ENCODE assay signal across 16 cellular contexts in the genomic region with DNA sequence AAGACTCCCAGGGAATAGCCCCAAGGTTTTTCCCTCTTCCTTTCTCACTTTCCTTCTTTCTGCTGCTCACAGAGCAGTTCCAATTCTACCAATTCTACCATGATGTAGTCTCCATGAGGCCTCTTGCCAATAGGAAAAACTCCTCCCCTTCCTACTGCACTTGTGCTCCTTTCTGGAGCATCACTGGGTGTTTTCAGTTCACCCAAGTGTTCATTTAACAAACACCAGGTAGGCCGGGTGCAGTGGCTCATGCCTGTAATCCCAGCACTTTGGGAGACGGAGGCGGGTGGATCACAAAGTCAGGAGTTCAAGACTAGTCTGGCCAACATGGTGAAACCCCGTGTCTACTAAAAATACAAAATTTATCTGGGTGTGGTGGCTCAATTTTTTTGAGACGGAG. TPM values are rescaled to one million over a fixed set of nuclear protein-coding genes. Genes with fewer than 3 reads are reported as not detected.
DNase-seq lines count a peak whose midpoint lies in the region; ATAC-seq and TF ChIP-seq lines count a peak whose summit lies in the region.
"Had no signal": no experiment of that assay in that cellular context is flagged by ENCODE, and none has a peak within 500 bp of the region (broad histone marks: within the 10 kb centered on the region; RNA-seq: fewer than 3 reads in every experiment).

No MANE protein-coding gene starts in this region.

- TF ChIP-seq CTCF in mammary epithelial cell (conservative IDR thresholded peaks at IDR 0.05 in 1 of 2, IDR thresholded peaks at IDR 0.05 in 1 of 2; ENCODE audit: extremely low read depth in 1 of 2, insufficient read depth in 1 of 2, low read depth in 1 of 2, low read length in 2 of 2) (no peak), breast epithelium (IDR thresholded peaks at IDR 0.05) (no peak), neutrophil (IDR thresholded peaks at IDR 0.05) (no peak), vagina (IDR thresholded peaks at IDR 0.05) (no peak)

- no peak overlapping the region for H3K9ac ChIP-seq in mammary epithelial cell (ENCODE audit: insufficient read depth, low read length)
- H3K9ac ChIP-seq: BLaER1 had no signal

- H3K9me3 ChIP-seq in mammary epithelial cell (replicated peaks; ENCODE audit: insufficient read depth, low read length) (no peaks in the 10 kb centered on the region), breast epithelium (no peaks in the 10 kb centered on the region), neutrophil (no peaks in the 10 kb centered on the region), vagina (no peaks in the 10 kb centered on the region)
- H3K9me3 ChIP-seq: BLaER1, HAP-1 had no signal

- CTCF ChIA-PET in mammary epithelial cell (lab: Charles Lee; ENCODE audit: low non-redundant PET): no interaction called here
- CTCF ChIA-PET in activated CD4-positive, alpha-beta T cell treated with anti-CD3 and anti-CD28 coated beads for 36 hours (lab: Charles Lee): no interaction called here

- H3K4me3 ChIP-seq in mammary epithelial cell (replicated peaks in 1 of 3; ENCODE audit: insufficient read depth in 1 of 3, low read depth in 2 of 3, low read length in 3 of 3) (no peak overlapping the region), breast epithelium (no peak overlapping the region), neutrophil (ENCODE audit: low read depth in 1 of 2, low read length in 1 of 2) (peak overlapping the region; percentile 60 to 64), vagina (no peak overlapping the region)
- H3K4me3 ChIP-seq: BLaER1, HAP-1 had no signal

- TF ChIP-seq POLR2A in breast epithelium (IDR thresholded peaks at IDR 0.05): no peak
- TF ChIP-seq POLR2A in vagina (IDR thresholded peaks at IDR 0.05): no peak

- POLR2A ChIA-PET in activated CD4-positive, alpha-beta T cell treated with anti-CD3 and anti-CD28 coated beads for 36 hours (lab: Charles Lee): interaction anchor here (0.6 kb wide), 1 partner anchor 395 kb away, joined by 3 read pairs; no protein-coding TSS in a partner anchor

- H3K36me3 Mint-ChIP-seq in activated CD4-positive, alpha-beta T cell treated with anti-CD3 and anti-CD28 coated beads for 36 hours (ENCODE audit: low read depth): no peaks in the 10 kb centered on the region
- H3K36me3 Mint-ChIP-seq: CD4-positive, CD25-positive, alpha-beta regulatory T cell had no signal

- H4K20me1 ChIP-seq in mammary epithelial cell (ENCODE audit: insufficient read depth, low read length): no peaks in the 10 kb centered on the region
- H4K20me1 ChIP-seq: BLaER1 had no signal

- no peak for DNase-seq in mammary epithelial cell
- DNase-seq in breast epithelium (ENCODE audit: low spot score in 2 of 2): no peak
- peak; percentile 39 for DNase-seq in left lobe of liver (ENCODE audit: low spot score)
- no peak for DNase-seq in vagina (ENCODE audit: extremely low spot score in 2 of 2)
- no peak for DNase-seq in activated CD4-positive, alpha-beta T cell treated with anti-CD3 and anti-CD28 coated beads for 36 hours
- DNase-seq in GDM1 (lab: John Stamatoyannopoulos, UW): no peak
- DNase-seq: Calu3; CD4-positive, CD25-positive, alpha-beta regulatory T cell; DMS 273 treated with DMSO at 0.1 percent for 48 hours; GOT3; HFFc6 had no signal

- dilution Hi-C loops in mammary epithelial cell (cut with HindIII; ENCODE audit: low sequenced_read_pairs): no loop called here

- intact Hi-C loops in mammary epithelial cell (cut with micrococcal nuclease) (no loop called here), breast epithelium (cut with DNase I; ENCODE audit: low total_unique reads) (no loop called here), vagina (cut with DNase I) (no loop called here)
- intact Hi-C loops in activated CD4-positive, alpha-beta T cell treated with anti-CD3 and anti-CD28 coated beads for 36 hours (cut with DNase I, micrococcal nuclease): no loop called here

- no peaks in the 10 kb centered on the region for H3K27me3 Mint-ChIP-seq in activated CD4-positive, alpha-beta T cell treated with anti-CD3 and anti-CD28 coated beads for 36 hours

- no peak for ATAC-seq in left lobe of liver
- ATAC-seq in activated CD4-positive, alpha-beta T cell treated with anti-CD3 and anti-CD28 coated beads for 36 hours: no peak
- ATAC-seq in HG03159 (IDR thresholded peaks at IDR 0.05; ENCODE audit: unreplicated experiment): no peak

- in situ Hi-C loops in mammary epithelial cell (cut with MboI; ENCODE audit: low sequenced_read_pairs in 2 of 2): no loop called here

- H3K27me3 ChIP-seq in mammary epithelial cell (ENCODE audit: insufficient read depth, low read length): no peaks in the 10 kb centered on the region
- H3K27me3 ChIP-seq in breast epithelium: no peaks in the 10 kb centered on the region
- H3K27me3 ChIP-seq in neutrophil: no peaks in the 10 kb centered on the region
- no peaks in the 10 kb centered on the region for H3K27me3 ChIP-seq in vagina
- H3K27me3 ChIP-seq: BLaER1 had no signal

- no peaks in the 10 kb centered on the region for H3K9me3 Mint-ChIP-seq in activated CD4-positive, alpha-beta T cell treated with anti-CD3 and anti-CD28 coated beads for 36 hours (ENCODE audit: low read depth)
- H3K9me3 Mint-ChIP-seq: HFFc6 had no signal

- H3K27ac Mint-ChIP-seq in activated CD4-positive, alpha-beta T cell treated with anti-CD3 and anti-CD28 coated beads for 36 hours: no peak overlapping the region
- H3K27ac Mint-ChIP-seq: CD4-positive, CD25-positive, alpha-beta regulatory T cell; HFFc6 had no signal

- H3K4me3 Mint-ChIP-seq in activated CD4-positive, alpha-beta T cell treated with anti-CD3 and anti-CD28 coated beads for 36 hours: no peak overlapping the region
- H3K4me3 Mint-ChIP-seq: CD4-positive, CD25-positive, alpha-beta regulatory T cell; HFFc6 had no signal

- H3K4me1 Mint-ChIP-seq in activated CD4-positive, alpha-beta T cell treated with anti-CD3 and anti-CD28 coated beads for 36 hours: no peaks in the 10 kb centered on the region
- H3K4me1 Mint-ChIP-seq: CD4-positive, CD25-positive, alpha-beta regulatory T cell had no signal

- no peaks in the 10 kb centered on the region for H3K36me3 ChIP-seq in mammary epithelial cell (ENCODE audit: insufficient read depth, low read length)
- H3K36me3 ChIP-seq in breast epithelium: no peaks in the 10 kb centered on the region
- H3K36me3 ChIP-seq in neutrophil: no peaks in the 10 kb centered on the region
- no peaks in the 10 kb centered on the region for H3K36me3 ChIP-seq in vagina
- H3K36me3 ChIP-seq: BLaER1, HAP-1 had no signal

- no peaks in the 10 kb centered on the region for H3K79me2 ChIP-seq in mammary epithelial cell (ENCODE audit: insufficient read depth, low read length)

- H3K4me1 ChIP-seq in mammary epithelial cell (ENCODE audit: insufficient read depth, low read length) (peaks cover 7% of the 10 kb centered on the region), breast epithelium (no peaks in the 10 kb centered on the region), neutrophil (ENCODE audit: control insufficient read depth in 1 of 2, insufficient read depth in 1 of 2, low read depth in 1 of 2, low read length in 1 of 2) (peaks cover 67 to 70% of the 10 kb centered on the region in 2 experiments), vagina (peaks cover 16% of the 10 kb centered on the region)
- H3K4me1 ChIP-seq: HAP-1 had no signal

- no TSS peak for BruUV-seq in mammary epithelial cell (replicated peaks; lab: Mats Ljungman, UMichigan)

- H3K4me2 ChIP-seq in mammary epithelial cell (ENCODE audit: insufficient read depth, low read depth, low read length): no peak overlapping the region
- H3K4me2 ChIP-seq: BLaER1 had no signal

- no peak overlapping the region for H3K27ac ChIP-seq in mammary epithelial cell (ENCODE audit: insufficient read depth, low read depth, low read length)
- H3K27ac ChIP-seq in breast epithelium: peak overlapping the region in 1 of 2 donors; percentile 82
- H3K27ac ChIP-seq in neutrophil: peak overlapping the region; percentile 100
- H3K27ac ChIP-seq in vagina: peak overlapping the region; percentile 70
- H3K27ac ChIP-seq: 22Rv1, BLaER1 had no signal

- 91% methylated on average over 4 of the region's 5 CpGs for WGBS in mammary epithelial cell (ENCODE audit: low coverage, missing lambda C conversion rate)

- H2AFZ ChIP-seq in mammary epithelial cell (ENCODE audit: low read depth, low read length): peak overlapping the region; percentile 28

RNA-seq across cellular contexts. Expression of a gene that starts 26.6 kb away (rescaled TPM):
- total RNA-seq in mammary epithelial cell: 100 to 1,000 TPM; 209 to 262 TPM
- polyA plus RNA-seq in mammary epithelial cell: 394 TPM
- polyA minus RNA-seq in mammary epithelial cell: 16.2 TPM
- 100 to 1,000 TPM; 287 to 603 (median 462) TPM for total RNA-seq in breast epithelium
- 129 TPM for total RNA-seq in left lobe of liver
- total RNA-seq in vagina: 263 TPM
- 100 to 1,000 TPM; 176 to 275 TPM for total RNA-seq in activated CD4-positive, alpha-beta T cell treated with anti-CD3 and anti-CD28 coated beads for 36 hours

RNA-seq across cellular contexts. Expression of a gene that starts 36.8 kb away (rescaled TPM):
- total RNA-seq in mammary epithelial cell (10 to 100 TPM; 22.0 to 23.5 TPM), breast epithelium (10 to 100 TPM; 17.6 to 25.3 (median 22.0) TPM), left lobe of liver (8.0 TPM), vagina (14.7 TPM)
- polyA plus RNA-seq in mammary epithelial cell: 7.8 TPM
- 12.1 TPM for polyA minus RNA-seq in mammary epithelial cell
- 10 to 100 TPM; 13.5 to 15.0 TPM for total RNA-seq in activated CD4-positive, alpha-beta T cell treated with anti-CD3 and anti-CD28 coated beads for 36 hours

Comparison
In these comparisons a context has a peak if more than half of its experiments do, and no peak if none do; other contexts are left out.
1. H3K4me3 ChIP-seq: peak in neutrophil (2 of 2); none in mammary epithelial cell (0 of 3), breast epithelium (0 of 3) and vagina (0 of 2).